Comparison of ENCODE assay signal across 8 cellular contexts in the genomic region with DNA sequence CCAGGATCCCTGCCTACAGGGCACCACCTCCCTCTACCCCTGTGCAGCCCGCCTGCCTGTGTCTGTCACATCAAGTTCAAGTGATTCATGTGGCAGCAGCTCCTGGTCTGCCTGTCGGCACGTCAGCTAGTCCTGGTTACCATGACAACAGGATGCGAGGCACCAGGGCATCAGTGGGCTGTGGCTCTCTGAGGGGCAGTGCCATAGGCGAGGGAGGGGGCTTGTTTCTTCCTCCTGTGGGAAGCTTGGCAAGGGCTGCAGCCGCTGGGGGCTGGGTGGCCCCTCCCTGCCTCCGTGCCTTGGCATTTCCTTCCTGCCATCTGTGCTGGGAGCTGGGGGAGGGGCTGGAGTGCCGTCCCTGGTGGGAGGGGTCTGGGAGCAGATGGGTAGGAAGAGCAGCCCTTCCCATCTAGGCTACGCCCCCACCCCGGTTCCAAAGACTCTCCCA. TPM values are rescaled to one million over a fixed set of nuclear protein-coding genes. Genes with fewer than 3 reads are reported as not detected.
DNase-seq lines count a peak whose midpoint lies in the region; ATAC-seq and TF ChIP-seq lines count a peak whose summit lies in the region.

No MANE protein-coding gene starts in this region.

- no peak for TF ChIP-seq CTCF in WTC11 (IDR thresholded peaks at IDR 0.05)
- no peak for TF ChIP-seq CTCF in left lung (IDR thresholded peaks at IDR 0.05)
- no peak for TF ChIP-seq CTCF in type B pancreatic cell (conservative IDR thresholded peaks at IDR 0.05)

- ATAC-seq in WTC11 (peak; percentile 69), left lung (peak; percentile 31), esophagus mucosa (no peak)

- POLR2A ChIA-PET in WTC11 (lab: Charles Lee) = no interaction called here

- no peak overlapping the region for H3K27ac Mint-ChIP-seq in WTC11
- no peak overlapping the region for H3K27ac Mint-ChIP-seq in type B pancreatic cell

- no peaks in the 10 kb centered on the region for H3K9me3 ChIP-seq in left lung

- no peaks in the 10 kb centered on the region for H3K36me3 ChIP-seq in left lung

- no peak overlapping the region for H3K4me3 ChIP-seq in left lung

- H3K36me3 Mint-ChIP-seq in WTC11 = peaks cover 3% of the 10 kb centered on the region; the same call in 1 of the 2 replicates
- H3K36me3 Mint-ChIP-seq in type B pancreatic cell = no peaks in the 10 kb centered on the region

- H3K4me3 Mint-ChIP-seq in WTC11 = 0 out of 2 replicates have a peak overlapping the region, but pooled peaks have one; percentile 12
- no peak overlapping the region for H3K4me3 Mint-ChIP-seq in type B pancreatic cell

- DNase-seq in Daoy (ENCODE audit: low read depth) (peak; percentile 64), NCI-H1105 (lab: John Stamatoyannopoulos, UW) (peak; percentile 94), WTC11 (ENCODE audit: low spot score) (peak; percentile 53), left lung (peak in 1 of 2 donors; percentile 57), type B pancreatic cell (ENCODE audit: extremely low spot score, unreplicated experiment) (no peak), NCI-H2107 (lab: John Stamatoyannopoulos, UW) (no peak), NCI-H187 (lab: John Stamatoyannopoulos, UW) (no peak)

- peaks cover 6% of the 10 kb centered on the region for H3K9me3 Mint-ChIP-seq in WTC11
- H3K9me3 Mint-ChIP-seq in type B pancreatic cell = peaks cover 4% of the 10 kb centered on the region

- H3K27me3 Mint-ChIP-seq in WTC11 (ENCODE audit: low read depth) (peaks cover 19% of the 10 kb centered on the region), type B pancreatic cell (peaks cover 36% of the 10 kb centered on the region)

- CTCF ChIA-PET in WTC11 (lab: Charles Lee) = interaction anchor here (0.8 to 2.5 kb wide), 12 partner anchors 10 to 122 kb away, joined by 3 to 33 read pairs (median 5); partner anchors contain the start of gene FOXO6

- H3K4me1 Mint-ChIP-seq in WTC11 (peaks cover 39% of the 10 kb centered on the region), type B pancreatic cell (ENCODE audit: unreplicated experiment) (peaks cover 9% of the 10 kb centered on the region)

- intact Hi-C loops in left lung (cut with DNase I) = no loop called here

- peaks cover 0 to 6% of the 10 kb centered on the region in 2 donors for H3K4me1 ChIP-seq in left lung

- H3K27ac ChIP-seq in left lung = no peak overlapping the region

- peaks cover 0 to 38% of the 10 kb centered on the region in 2 donors for H3K27me3 ChIP-seq in left lung

TF ChIP-seq in WTC11, 78 proteins besides CTCF, POLR2A, EP300 and RAD21:
- TF ChIP-seq E2F5 (CRISPR knock-in tag; IDR thresholded peaks at IDR 0.05) (no peak), RORB (CRISPR knock-in tag; IDR thresholded peaks at IDR 0.05) (no peak), ZBTB21 (CRISPR knock-in tag; IDR thresholded peaks at IDR 0.05; ENCODE audit: borderline replicate concordance) (no peak), ZNF232 (CRISPR knock-in tag; IDR thresholded peaks at IDR 0.05) (no peak), TEAD1 (CRISPR knock-in tag; IDR thresholded peaks at IDR 0.05) (0 out of 2 replicates have a peak, but pooled peaks have one; percentile 14), GTF2I (CRISPR knock-in tag; conservative IDR thresholded peaks at IDR 0.05) (no peak)
TF ChIP-seq in WTC11: peak in this region for 1.

RNA-seq across cellular contexts. Expression of gene FOXO6, which starts 43.1 kb away (rescaled TPM):
- total RNA-seq in Daoy (2014; rRNA removed; shearing (Covaris generic)) = 0.06 and 0.80 TPM in 2 replicates
- 5.4 to 7.4 TPM (median 7.0 TPM) in 3 replicates for total RNA-seq in WTC11 (2021)
- total RNA-seq in left lung = 1 to 10 TPM in 1 of 2 donors, under 1 TPM in 1; 0.63 to 1.0 TPM
- total RNA-seq in type B pancreatic cell (ENCODE audit: low replicate concordance) = 9.9 and 21.1 TPM in 2 replicates
- not detected for total RNA-seq in esophagus mucosa

Comparison
In these comparisons a context has a peak if more than half of its experiments do, and no peak if none do; other contexts are left out.
1. DNase-seq: peak in Daoy (single experiment), NCI-H1105 (single experiment) and WTC11 (single experiment); none in type B pancreatic cell (single experiment), NCI-H2107 (single experiment) and NCI-H187 (0 of 2).